13 cellular contexts compared by ENCODE assay signal in genomic region chr10:30673262-30673661, GRCh38. TPM values are rescaled to one million over a fixed set of nuclear protein-coding genes. Genes with fewer than 3 reads are reported as not detected.
DNase-seq lines count a peak whose midpoint lies in the region; ATAC-seq, FAIRE-seq and TF ChIP-seq lines count a peak whose summit lies in the region.
"Not testable (repeated sequence)": the region's sequence is repeated elsewhere in the genome, so short reads cannot be mapped to it uniquely, and the experiment has no call there.
"Had no signal": no experiment of that assay in that cellular context is flagged by ENCODE, and none has a peak within 500 bp of the region (broad histone marks: within the 10 kb centered on the region; RNA-seq: fewer than 3 reads in every experiment).

No MANE protein-coding gene starts in this region.

- ATAC-seq in GM12878 (0 out of 3 replicates have a peak, but pooled peaks have one; percentile 14), Right ventricle myocardium inferior (peak; percentile 44), heart left ventricle (peak; percentile 57 to 59 (median 58)), left ventricle myocardium superior (peak; percentile 86), gastrocnemius medialis (peak; percentile 28 to 58)

- SMC1A ChIA-PET in GM12878 (lab: Charles Lee; ENCODE audit: uncharacterized antibody, unreplicated experiment) = not testable (repeated sequence)

- RAD21 ChIA-PET in GM12878 (lab: Charles Lee; ENCODE audit: unreplicated experiment) = not testable (repeated sequence)

- CTCF ChIA-PET in GM12878 (lab: Yijun Ruan, JAX) = not testable (repeated sequence)

- not testable (repeated sequence) for TF ChIP-seq EP300 in GM12878 (IDR thresholded peaks at IDR 0.05; ENCODE audit: borderline replicate concordance in 1 of 2, control insufficient read depth in 1 of 2, low read depth in 2 of 2, low read length in 2 of 2)

- H3K9me3 ChIP-seq in GM12878 (replicated peaks; ENCODE audit: control insufficient read depth, insufficient read depth, low read length); heart left ventricle; gastrocnemius medialis: not testable (repeated sequence)

- not testable (repeated sequence) for H4K20me1 ChIP-seq in GM12878 (ENCODE audit: control insufficient read depth, insufficient read depth)

- H3K36me3 ChIP-seq in GM12878 (ENCODE audit: control insufficient read depth in 2 of 2, insufficient read depth in 2 of 2, low read length in 1 of 2); heart left ventricle; gastrocnemius medialis: not testable (repeated sequence)

- H3K79me2 ChIP-seq in GM12878 (ENCODE audit: control insufficient read depth, insufficient read depth, low read length) = not testable (repeated sequence)

- not testable (repeated sequence) for H3K27me3 ChIP-seq in GM12878 (replicated peaks in 1 of 2; ENCODE audit: control insufficient read depth in 2 of 2, insufficient read depth in 2 of 2, low read length in 1 of 2); heart left ventricle; gastrocnemius medialis

- not testable (repeated sequence) for FAIRE-seq in GM12878 (lab: Jason Lieb, UNC)

- H3K4me3 ChIP-seq in GM12878, heart left ventricle, gastrocnemius medialis: not testable (repeated sequence)

- WGBS in GM12878 (ENCODE audit: insufficient coverage, insufficient replicate concordance, low lambda C conversion rate, missing lambda C conversion rate) = 44% methylated on average over 5 of the region's 13 CpGs
- 53 to 63% (median 56%) methylated on average over 7 to 8 of the region's 13 CpGs; no CpG with 5 or more reads in 1 of the 4 donors for WGBS in heart left ventricle, 4 donors

- TF ChIP-seq RAD21 in GM12878 (IDR thresholded peaks at IDR 0.05; ENCODE audit: insufficient read depth, low read depth, low read length) = not testable (repeated sequence)

- not testable (repeated sequence) for H2AFZ ChIP-seq in GM12878 (ENCODE audit: control insufficient read depth, low read depth, low read length)

- not testable (repeated sequence) for H3K9ac ChIP-seq in GM12878 (ENCODE audit: control insufficient read depth, insufficient read depth, low read length)

- H3K27ac ChIP-seq in GM12878 (ENCODE audit: control insufficient read depth, insufficient read depth); heart left ventricle; gastrocnemius medialis: not testable (repeated sequence)

- TSS peak; percentile 62 for BruUV-seq in GM12878 (replicated peaks; lab: Mats Ljungman, UMichigan)

- not testable (repeated sequence) for H3K4me1 ChIP-seq in GM12878 (ENCODE audit: control insufficient read depth, insufficient read depth, low read length); heart left ventricle; gastrocnemius medialis

- TF ChIP-seq POLR2A in GM12878 (IDR thresholded peaks at IDR 0.05; ENCODE audit: low read depth, low read length); heart left ventricle (IDR thresholded peaks at IDR 0.05); gastrocnemius medialis (IDR thresholded peaks at IDR 0.05): not testable (repeated sequence)

- not testable (repeated sequence) for DNase-seq in GM12878 (ENCODE audit: low read depth, low spot score); Right ventricle myocardium inferior (ENCODE audit: missing footprints); heart left ventricle; left ventricle myocardium superior
- DNase-seq in gastrocnemius medialis = peak in 1 of 2 donors; percentile 32

- POLR2A ChIA-PET in GM12878 (lab: Charles Lee) = not testable (repeated sequence)

- TF ChIP-seq CTCF in GM12878 (IDR thresholded peaks at IDR 0.05 in 2 of 3, conservative IDR thresholded peaks at IDR 0.05 in 1 of 3; ENCODE audit: control insufficient read depth in 2 of 3, extremely low read depth in 1 of 3, insufficient read depth in 1 of 3, low read depth in 3 of 3, low read length in 3 of 3); heart left ventricle (IDR thresholded peaks at IDR 0.05); gastrocnemius medialis (IDR thresholded peaks at IDR 0.05 in 4 of 5, conservative IDR thresholded peaks at IDR 0.05 in 1 of 5): not testable (repeated sequence)

- intact Hi-C loops in GM12878 (cut with micrococcal nuclease; ENCODE audit: unreplicated experiment); Right ventricle myocardium inferior (cut with DNase I); left ventricle myocardium superior (cut with micrococcal nuclease); gastrocnemius medialis (cut with DNase I; ENCODE audit: low total_unique reads): not testable (repeated sequence)
- intact Hi-C loops in heart left ventricle (cut with DNase I) = loop anchor here in 1 of 10 donors (10.0 kb wide), 1 partner anchor 1168 kb away; no protein-coding TSS in a partner anchor

- in situ Hi-C loops in GM12878 (cut with MboI) = loop anchor here (5.0 kb wide), 1 partner anchor 1161 kb away; no protein-coding TSS in a partner anchor
- in situ Hi-C loops in gastrocnemius medialis (cut with MboI; ENCODE audit: low sequenced_read_pairs in 4 of 4) = loop anchor here in 1 of 4 donors (25.0 kb wide), 1 partner anchor 1161 kb away; no protein-coding TSS in a partner anchor

- H3K4me2 ChIP-seq in GM12878 (ENCODE audit: control insufficient read depth, insufficient read depth) = not testable (repeated sequence)

RNA-seq across cellular contexts. Expression of gene LYZL2, which starts 43.7 kb away (rescaled TPM):
- not detected in 2 replicates for total RNA-seq in GM12878 (2013; cell fraction: nucleolus; rRNA removed)
- not detected in 2 replicates for total RNA-seq in GM12878 (2014; rRNA removed)
- not detected in 2 replicates for total RNA-seq in GM12878 (2014; rRNA removed; fragmentation: Illumina TruSeq; extraction: Trizol)
- not detected in 2 replicates for total RNA-seq in GM12878 (2021)
- polyA plus RNA-seq in GM12878 (2011; ENCODE audit: low read depth) = not detected
- polyA plus RNA-seq in GM12878 (2011; rRNA removed) = not detected in 2 replicates
- not detected in 2 replicates for polyA plus RNA-seq in GM12878 (2011; cell fraction: cytosol; rRNA removed)
- polyA plus RNA-seq in GM12878 (2011; cell fraction: nucleus; rRNA removed) = not detected in 2 replicates
- polyA plus RNA-seq in GM12878 (2012) = not detected in 2 replicates
- polyA plus RNA-seq in GM12878 (2014; fragmentation: Illumina TruSeq; extraction: Trizol) = not detected in 2 replicates
- not detected for polyA plus RNA-seq in GM12878 (2014; fragmentation: Nextera tagmentation; extraction: Ambion mirVana)
- not detected in 2 replicates for polyA plus RNA-seq in GM12878 (2014; rRNA removed)
- not detected for polyA plus RNA-seq in GM12878 (2016; fragmentation: Nextera tagmentation; extraction: Ambion mirVana)
- polyA minus RNA-seq in GM12878 (2011; rRNA and poly(A)+ RNA removed) = not detected in 2 replicates
- polyA minus RNA-seq in GM12878 (2011; cell fraction: cytosol; rRNA and poly(A)+ RNA removed) = not detected in 2 replicates
- not detected in 2 replicates for polyA minus RNA-seq in GM12878 (2011; cell fraction: nucleus; rRNA and poly(A)+ RNA removed)
- total RNA-seq in Right ventricle myocardium inferior = not detected
- total RNA-seq in heart left ventricle = not detected
- not detected for polyA plus RNA-seq in heart left ventricle
- not detected for total RNA-seq in left ventricle myocardium superior
- total RNA-seq in gastrocnemius medialis = not detected
- total RNA-seq: A673; CD4-positive, alpha-beta memory T cell; CD4-positive, CD25-positive, alpha-beta regulatory T cell; CD8-positive, alpha-beta memory T cell; Daoy; G401 had no signal
- polyA plus RNA-seq: AG04450; CD14-positive monocyte; CD4-positive, alpha-beta memory T cell; CD4-positive, CD25-positive, alpha-beta regulatory T cell; CD8-positive, alpha-beta memory T cell had no signal

Comparison
In these comparisons a context has a peak if more than half of its experiments do, and no peak if none do; other contexts are left out.
1. ATAC-seq: peak in every context shown above with its lines; median percentile 86 in left ventricle myocardium superior; 58 in heart left ventricle; 44 in Right ventricle myocardium inferior; 43 in gastrocnemius medialis; 14 in GM12878.